ENCODE assay signal across 10 cellular contexts in genomic region chr1:117038236-117038635, GRCh38. TPM values are rescaled to one million over a fixed set of nuclear protein-coding genes. Genes with fewer than 3 reads are reported as not detected.
"Had no signal": no experiment of that assay in that cellular context is flagged by ENCODE, and none has a peak within 500 bp of the region (broad histone marks: within the 10 kb centered on the region; RNA-seq: fewer than 3 reads in every experiment).

No MANE protein-coding gene starts in this region.

- H2AFZ ChIP-seq: GM23248 had no signal

- H3K9ac ChIP-seq: GM23248, KMS-11 had no signal

- H3K9me3 ChIP-seq: HAP-1 had no signal

- ATAC-seq: HCT116, HepG2 had no signal

- DNase-seq: GM23248, GOT3, H7, HFFc6, KBM-7 had no signal

- H3K27ac ChIP-seq: GM23248, HL-60, KMS-11 had no signal

- H3K4me2 ChIP-seq: KMS-11 had no signal

- H3K4me1 ChIP-seq: HAP-1 had no signal

- H3K4me3 ChIP-seq: GM23248, HAP-1 had no signal

RNA-seq across cellular contexts. Expression of gene CD101, which starts 36.7 kb away (rescaled TPM):
- total RNA-seq: GM23248, HFFc6 had no signal
- polyA plus RNA-seq: GM23248 had no signal
